1 cellular context compared by ENCODE assay signal in the genomic region with DNA sequence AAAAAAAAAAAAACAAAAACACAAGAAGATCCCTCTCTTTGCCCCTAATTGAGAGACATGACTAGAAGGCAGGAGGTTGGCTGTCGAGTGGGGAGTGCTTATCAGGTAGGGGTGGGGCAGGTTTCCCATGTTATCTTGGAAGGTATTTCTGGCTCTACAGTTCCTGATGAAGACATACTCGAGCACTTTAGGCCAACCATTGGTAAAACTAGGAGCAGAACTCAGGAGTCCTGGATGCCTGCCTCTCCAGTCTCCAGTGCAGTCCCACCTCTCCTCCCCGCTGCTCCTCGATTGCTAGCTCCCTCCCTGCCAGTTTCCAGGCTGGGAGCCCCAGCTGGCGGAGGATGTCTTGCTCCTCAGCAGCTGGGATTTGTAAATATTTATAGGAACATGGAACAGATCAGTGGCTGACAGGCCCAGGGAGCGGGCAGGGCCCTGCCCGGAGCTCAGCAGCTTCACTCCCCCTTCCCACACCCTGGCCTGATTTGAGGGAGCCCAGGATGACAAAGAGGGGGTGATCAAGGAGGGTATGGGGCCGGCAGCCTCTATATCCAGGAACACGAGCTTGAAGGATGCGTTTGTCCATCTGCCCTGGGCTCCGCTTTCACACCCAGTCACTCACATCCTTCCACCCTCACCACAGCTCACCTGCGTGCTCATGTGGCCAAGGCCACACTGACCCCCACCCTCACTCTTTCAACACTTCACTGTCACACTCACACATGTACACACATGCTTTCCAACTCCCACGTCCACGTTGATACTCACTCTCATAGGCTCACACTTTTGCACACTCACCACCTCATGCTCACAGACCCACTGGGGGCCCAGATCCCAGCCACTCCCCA.
TF ChIP-seq lines count a peak whose summit lies in the region.

No MANE protein-coding gene starts in this region.

TF ChIP-seq in HepG2, 621 proteins besides CTCF, POLR2A, EP300 and RAD21:
- TF ChIP-seq, protein P1, sequence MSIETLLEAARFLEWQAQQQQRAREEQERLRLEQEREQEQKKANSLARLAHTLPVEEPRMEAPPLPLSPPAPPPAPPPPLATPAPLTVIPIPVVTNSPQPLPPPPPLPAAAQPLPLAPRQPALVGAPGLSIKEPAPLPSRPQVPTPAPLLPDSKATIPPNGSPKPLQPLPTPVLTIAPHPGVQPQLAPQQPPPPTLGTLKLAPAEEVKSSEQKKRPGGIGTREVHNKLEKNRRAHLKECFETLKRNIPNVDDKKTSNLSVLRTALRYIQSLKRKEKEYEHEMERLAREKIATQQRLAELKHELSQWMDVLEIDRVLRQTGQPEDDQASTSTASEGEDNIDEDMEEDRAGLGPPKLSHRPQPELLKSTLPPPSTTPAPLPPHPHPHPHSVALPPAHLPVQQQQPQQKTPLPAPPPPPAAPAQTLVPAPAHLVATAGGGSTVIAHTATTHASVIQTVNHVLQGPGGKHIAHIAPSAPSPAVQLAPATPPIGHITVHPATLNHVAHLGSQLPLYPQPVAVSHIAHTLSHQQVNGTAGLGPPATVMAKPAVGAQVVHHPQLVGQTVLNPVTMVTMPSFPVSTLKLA (IDR thresholded peaks at IDR 0.05): peak; percentile 43
- TF ChIP-seq FOXP1 (IDR thresholded peaks at IDR 0.05) (0 out of 2 replicates have a peak, but pooled peaks have one; percentile 10), FOXP1 (CRISPR knock-in tag; IDR thresholded peaks at IDR 0.05) (no peak), ZNF136 (CRISPR knock-in tag; IDR thresholded peaks at IDR 0.05; ENCODE audit: low read depth) (no peak)
- TF ChIP-seq, protein P2, sequence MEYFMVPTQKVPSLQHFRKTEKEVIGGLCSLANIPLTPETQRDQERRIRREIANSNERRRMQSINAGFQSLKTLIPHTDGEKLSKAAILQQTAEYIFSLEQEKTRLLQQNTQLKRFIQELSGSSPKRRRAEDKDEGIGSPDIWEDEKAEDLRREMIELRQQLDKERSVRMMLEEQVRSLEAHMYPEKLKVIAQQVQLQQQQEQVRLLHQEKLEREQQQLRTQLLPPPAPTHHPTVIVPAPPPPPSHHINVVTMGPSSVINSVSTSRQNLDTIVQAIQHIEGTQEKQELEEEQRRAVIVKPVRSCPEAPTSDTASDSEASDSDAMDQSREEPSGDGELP (IDR thresholded peaks at IDR 0.05; ENCODE audit: borderline replicate concordance, low read depth): peak; percentile 76; the same call in 1 of the 2 replicates
